ENCODE assay signal across 24 cellular contexts in the genomic region with DNA sequence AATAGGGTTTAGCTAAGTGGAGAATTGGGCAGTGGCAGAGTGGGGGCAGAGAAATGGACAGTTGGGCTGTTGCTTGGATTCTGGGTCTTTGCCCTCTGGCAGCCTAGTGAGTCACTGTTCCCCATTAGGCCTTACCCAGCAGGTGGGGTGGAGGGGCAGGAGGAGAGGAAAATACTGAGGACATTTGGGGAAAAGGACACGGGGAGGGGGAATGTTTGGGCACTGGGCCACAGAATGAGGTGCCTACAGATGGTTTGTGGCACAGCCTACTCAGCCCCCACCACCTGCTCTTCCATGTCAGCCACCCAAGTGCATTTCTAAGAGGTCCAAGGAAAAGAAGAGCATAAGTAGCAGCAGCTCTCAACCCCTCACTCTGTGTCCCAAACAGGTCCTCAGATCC. TPM values are rescaled to one million over a fixed set of nuclear protein-coding genes. Genes with fewer than 3 reads are reported as not detected.
"Had no signal": no experiment of that assay in that cellular context is flagged by ENCODE, and none has a peak within 500 bp of the region (broad histone marks: within the 10 kb centered on the region; RNA-seq: fewer than 3 reads in every experiment).

No MANE protein-coding gene starts in this region.

- H3K27me3 Mint-ChIP-seq: activated CD4-positive, alpha-beta T cell treated with anti-CD3 and anti-CD28 coated beads for 36 hours; activated naive CD4-positive, alpha-beta T cell treated with anti-CD3 and anti-CD28 coated beads, Interleukin-2, amount 10 ng/mL, durations not matched to agents 7 days and 5 days; activated naive CD8-positive, alpha-beta T cell treated with anti-CD3 and anti-CD28 coated beads for 36 hours; IgD-negative memory B cell had no signal

- H3K27me3 ChIP-seq: brain microvascular endothelial cell, cardiac muscle cell had no signal

- H3K36me3 ChIP-seq: brain microvascular endothelial cell, cardiac muscle cell, WERI-Rb-1 had no signal

- H3K27ac ChIP-seq: brain microvascular endothelial cell, cardiac muscle cell, SK-N-MC, WERI-Rb-1 had no signal

- H3K4me1 Mint-ChIP-seq: activated CD4-positive, alpha-beta memory T cell treated with anti-CD3 and anti-CD28 coated beads, Interleukin-2, amount 10 ng/mL, durations not matched to agents 7 days and 5 days; activated CD4-positive, alpha-beta T cell treated with anti-CD3 and anti-CD28 coated beads for 36 hours; activated naive CD4-positive, alpha-beta T cell treated with anti-CD3 and anti-CD28 coated beads, Interleukin-2, amount 10 ng/mL, durations not matched to agents 7 days and 5 days; activated naive CD8-positive, alpha-beta T cell treated with anti-CD3 and anti-CD28 coated beads for 36 hours; IgD-negative memory B cell had no signal

- H3K27ac Mint-ChIP-seq: activated CD4-positive, alpha-beta memory T cell treated with anti-CD3 and anti-CD28 coated beads, Interleukin-2, amount 10 ng/mL, durations not matched to agents 7 days and 5 days; activated CD4-positive, alpha-beta T cell treated with anti-CD3 and anti-CD28 coated beads for 36 hours; activated naive CD4-positive, alpha-beta T cell treated with anti-CD3 and anti-CD28 coated beads, Interleukin-2, amount 10 ng/mL, durations not matched to agents 7 days and 5 days; activated naive CD8-positive, alpha-beta T cell treated with anti-CD3 and anti-CD28 coated beads for 36 hours; activated T-cell treated with anti-CD3 and anti-CD28 coated beads, Interleukin-2, amount 50 U/mL, for 72 hours; activated T-helper 2 cell treated with anti-CD3 and anti-CD28 coated beads, Interferon-gamma antibody, Interleukin-2, Interleukin-4, amounts not matched to agents 10 μg/mL and 5 μg/mL and 100 μg/mL, durations not matched to agents 14 hours and 24 hours and 36 hours; IgD-negative memory B cell had no signal

- H3K9me3 Mint-ChIP-seq: activated CD4-positive, alpha-beta memory T cell treated with anti-CD3 and anti-CD28 coated beads, Interleukin-2, amount 10 ng/mL, durations not matched to agents 7 days and 5 days; activated naive CD4-positive, alpha-beta T cell treated with anti-CD3 and anti-CD28 coated beads, Interleukin-2, amount 10 ng/mL, durations not matched to agents 7 days and 5 days; activated naive CD8-positive, alpha-beta T cell treated with anti-CD3 and anti-CD28 coated beads for 36 hours; activated T-cell treated with anti-CD3 and anti-CD28 coated beads, Interleukin-2, amount 50 U/mL, for 72 hours; activated T-helper 2 cell treated with anti-CD3 and anti-CD28 coated beads, Interferon-gamma antibody, Interleukin-2, Interleukin-4, amounts not matched to agents 10 μg/mL and 5 μg/mL and 100 μg/mL, durations not matched to agents 14 hours and 24 hours and 36 hours had no signal

- H3K4me3 ChIP-seq: cardiac muscle cell, SK-N-MC had no signal

- H3K36me3 Mint-ChIP-seq: activated naive CD4-positive, alpha-beta T cell treated with anti-CD3 and anti-CD28 coated beads, Interleukin-2, amount 10 ng/mL, durations not matched to agents 7 days and 5 days; activated naive CD8-positive, alpha-beta T cell treated with anti-CD3 and anti-CD28 coated beads for 36 hours; IgD-negative memory B cell had no signal

- DNase-seq: activated CD4-positive, alpha-beta memory T cell treated with anti-CD3 and anti-CD28 coated beads, Interleukin-2, amount 10 ng/mL, durations not matched to agents 7 days and 5 days; activated CD4-positive, alpha-beta T cell treated with anti-CD3 and anti-CD28 coated beads for 36 hours; activated CD4-positive, alpha-beta T cell treated with anti-CD3 and anti-CD28 coated beads, Interleukin-2, amount 50 U/mL, for 1 hour; activated CD8-positive, alpha-beta memory T cell treated with anti-CD3 and anti-CD28 coated beads, Interleukin-2, amount 50 U/mL, for 4 hours; activated gamma-delta T cell treated with Interleukin-2 at 50 U/mL for 16 hours; activated naive CD4-positive, alpha-beta T cell treated with anti-CD3 and anti-CD28 coated beads, Interleukin-2, amount 10 ng/mL, durations not matched to agents 7 days and 5 days; activated naive CD8-positive, alpha-beta T cell treated with anti-CD3 and anti-CD28 coated beads for 36 hours; activated T-cell treated with anti-CD3 and anti-CD28 coated beads, Interleukin-2, amount 50 U/mL, for 72 hours; brain microvascular endothelial cell; KG1; MM.1S; NCI-H1048; NCI-H146; NCI-H2029 treated with DMSO at 0.1 percent for 48 hours; NCI-H526; NCI-H82; SIG-M5; T-helper 1 cell; WERI-Rb-1 had no signal

- H3K4me3 Mint-ChIP-seq: activated CD4-positive, alpha-beta memory T cell treated with anti-CD3 and anti-CD28 coated beads, Interleukin-2, amount 10 ng/mL, durations not matched to agents 7 days and 5 days; activated CD4-positive, alpha-beta T cell treated with anti-CD3 and anti-CD28 coated beads for 36 hours; activated naive CD4-positive, alpha-beta T cell treated with anti-CD3 and anti-CD28 coated beads, Interleukin-2, amount 10 ng/mL, durations not matched to agents 7 days and 5 days; activated naive CD8-positive, alpha-beta T cell treated with anti-CD3 and anti-CD28 coated beads for 36 hours; activated T-cell treated with anti-CD3 and anti-CD28 coated beads, Interleukin-2, amount 50 U/mL, for 72 hours; IgD-negative memory B cell had no signal

RNA-seq across cellular contexts. Expression of gene SLC16A2, which starts 13.0 kb away (rescaled TPM):
- total RNA-seq: OCI-LY7 had no signal
- polyA plus RNA-seq: IgD-negative memory B cell had no signal
